25 cellular contexts compared by ENCODE assay signal in the genomic region with DNA sequence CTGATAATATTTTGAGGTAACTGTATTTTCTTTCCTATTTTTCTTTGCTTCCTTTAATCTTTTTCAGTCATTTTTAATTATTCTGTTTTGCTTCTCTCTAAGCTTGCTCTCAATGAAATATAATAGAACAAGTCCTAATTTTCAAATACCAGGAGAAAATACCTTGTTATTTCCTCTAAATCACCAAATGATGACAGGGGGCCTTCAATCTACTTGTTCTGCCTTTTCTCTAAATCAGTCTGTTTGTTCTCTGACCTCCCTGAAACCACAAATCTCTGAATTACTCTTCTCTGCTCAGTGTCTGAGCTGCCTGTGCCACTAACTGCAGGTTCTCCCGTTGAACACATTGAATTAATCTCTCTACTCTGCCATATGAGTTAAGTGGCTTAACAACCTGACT.
"Had no signal": no experiment of that assay in that cellular context is flagged by ENCODE, and none has a peak within 500 bp of the region (broad histone marks: within the 10 kb centered on the region; RNA-seq: fewer than 3 reads in every experiment).

No MANE protein-coding gene starts in this region.

- H3K36me3 ChIP-seq: SJCRH30 had no signal

- ATAC-seq: activated CD8-positive, alpha-beta T cell treated with anti-CD3 and anti-CD28 coated beads, Interleukin-2, amount 10 ng/mL, durations not matched to agents 7 days and 5 days; Panc1; WTC11 had no signal

- H3K27me3 ChIP-seq: SJCRH30 had no signal

- H3K4me3 ChIP-seq: SJCRH30 had no signal

- H3K9me3 ChIP-seq: SJCRH30 had no signal

- DNase-seq: activated CD4-positive, alpha-beta T cell treated with anti-CD3 and anti-CD28 coated beads for 48 hours; activated CD4-positive, alpha-beta T cell treated with anti-CD3 and anti-CD28 coated beads, Interleukin-2, amount 50 U/mL, for 4 hours; activated CD4-positive, CD25-positive, alpha-beta regulatory T cell treated with anti-CD3 and anti-CD28 coated beads, Interleukin-2, amount 50 U/mL, for 72 hours; activated CD8-positive, alpha-beta memory T cell treated with anti-CD3 and anti-CD28 coated beads, Interleukin-2, amount 50 U/mL, for 48 hours; activated CD8-positive, alpha-beta T cell treated with anti-CD3 and anti-CD28 coated beads, Interleukin-2, amount 10 ng/mL, durations not matched to agents 7 days and 5 days; activated effector memory CD4-positive, alpha-beta T cell treated with Interleukin-2 at 50 U/mL for 16 hours; activated naive CD4-positive, alpha-beta T cell; activated T-cell treated with anti-CD3 and anti-CD28 coated beads, Interleukin-2, amount 50 U/mL, for 24 hours; amniotic stem cell; cortex of kidney; NCI-H1092 treated with DMSO at 0.1 percent for 48 hours; NCI-H1417 treated with DMSO at 0.1 percent for 48 hours; NCI-H187; NCI-H2081; NCI-H2171 treated with DMSO at 0.1 percent for 48 hours; NCI-H226; NCI-H526 treated with DMSO at 0.1 percent for 48 hours; NK-92 treated with Interleukin-12 subunit alpha and Interleukin-12 subunit beta, amount 100 ng/mL, for 24 hours; OCI-M1; Right ventricle myocardium superior; SJCRH30 had no signal

- H3K27ac ChIP-seq: KMS-11, RWPE1, SJCRH30 had no signal

- H3K4me1 ChIP-seq: SJCRH30 had no signal
